Comparison of ENCODE assay signal across 13 cellular contexts in the genomic region with DNA sequence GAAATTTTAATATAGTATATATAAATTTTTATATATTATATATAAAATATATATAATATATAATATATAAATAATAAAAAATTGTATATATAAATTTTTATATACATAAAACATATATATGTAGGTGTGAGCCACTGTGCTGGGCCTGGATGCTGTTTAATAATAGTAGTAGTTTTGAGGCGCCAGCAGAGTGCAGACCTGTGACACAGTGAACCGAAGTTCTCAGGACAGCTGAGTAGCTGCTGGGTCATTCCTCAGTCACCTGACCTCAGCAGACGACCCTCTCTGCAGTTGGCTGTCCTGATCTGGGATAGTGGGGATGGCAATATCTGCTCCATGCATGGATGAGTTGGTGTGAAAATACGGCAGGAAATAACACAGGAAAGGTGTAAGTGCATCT. TPM values are rescaled to one million over a fixed set of nuclear protein-coding genes. Genes with fewer than 3 reads are reported as not detected.
DNase-seq lines count a peak whose midpoint lies in the region; ATAC-seq and TF ChIP-seq lines count a peak whose summit lies in the region.
"Had no signal": no experiment of that assay in that cellular context is flagged by ENCODE, and none has a peak within 500 bp of the region (broad histone marks: within the 10 kb centered on the region; RNA-seq: fewer than 3 reads in every experiment).

No MANE protein-coding gene starts in this region.

- no peak for ATAC-seq in activated CD8-positive, alpha-beta T cell treated with anti-CD3 and anti-CD28 coated beads for 36 hours
- no peak for ATAC-seq in activated CD8-positive, alpha-beta T cell treated with anti-CD3 and anti-CD28 coated beads, Interleukin-2, amount 10 ng/mL, durations not matched to agents 7 days and 5 days
- no peak for ATAC-seq in GM19463 (IDR thresholded peaks at IDR 0.05; ENCODE audit: unreplicated experiment)
- ATAC-seq in stimulated activated memory B cell treated with anti-CD40 and anti-IgM and Interleukin-4, amounts not matched to agents 10 μg/mL and 1 μg/mL and 100 μg/mL, for 72 hours: no peak
- ATAC-seq: naive thymus-derived CD8-positive, alpha-beta T cell had no signal

- no peak overlapping the region for H3K4me3 Mint-ChIP-seq in activated CD8-positive, alpha-beta T cell treated with anti-CD3 and anti-CD28 coated beads for 36 hours
- no peak overlapping the region for H3K4me3 Mint-ChIP-seq in activated CD8-positive, alpha-beta T cell treated with anti-CD3 and anti-CD28 coated beads, Interleukin-2, amount 10 ng/mL, durations not matched to agents 7 days and 5 days
- H3K4me3 Mint-ChIP-seq in stimulated activated memory B cell treated with anti-CD40 and anti-IgM and Interleukin-4, amounts not matched to agents 10 μg/mL and 1 μg/mL and 100 μg/mL, for 72 hours: no peak overlapping the region
- H3K4me3 Mint-ChIP-seq: activated naive CD8-positive, alpha-beta T cell had no signal

- POLR2A ChIA-PET in activated CD8-positive, alpha-beta T cell treated with anti-CD3 and anti-CD28 coated beads for 36 hours (lab: Charles Lee): no interaction called here
- POLR2A ChIA-PET in activated CD8-positive, alpha-beta T cell treated with anti-CD3 and anti-CD28 coated beads, Interleukin-2, amount 10 ng/mL, durations not matched to agents 7 days and 5 days (lab: Charles Lee): no interaction called here

- peak; percentile 8 for DNase-seq in activated CD8-positive, alpha-beta T cell treated with anti-CD3 and anti-CD28 coated beads for 36 hours
- no peak for DNase-seq in activated CD8-positive, alpha-beta T cell treated with anti-CD3 and anti-CD28 coated beads, Interleukin-2, amount 10 ng/mL, durations not matched to agents 7 days and 5 days
- DNase-seq in OCI-M1 (lab: John Stamatoyannopoulos, UW) (peak; percentile 49), glomerular visceral epithelial cell (ENCODE audit: extremely low spot score) (peak; percentile 61), DMS114 treated with DMSO at 0.1 percent for 48 hours (lab: John Stamatoyannopoulos, UW; ENCODE audit: unreplicated experiment) (no peak)
- no peak for DNase-seq in activated CD8-positive, alpha-beta memory T cell treated with anti-CD3 and anti-CD28 coated beads for 24 hours
- DNase-seq: naive thymus-derived CD8-positive, alpha-beta T cell; small intestine; upper lobe of right lung had no signal

- H3K27me3 Mint-ChIP-seq in activated CD8-positive, alpha-beta T cell treated with anti-CD3 and anti-CD28 coated beads for 36 hours: peaks cover 4% of the 10 kb centered on the region
- peaks cover 28% of the 10 kb centered on the region for H3K27me3 Mint-ChIP-seq in activated CD8-positive, alpha-beta T cell treated with anti-CD3 and anti-CD28 coated beads, Interleukin-2, amount 10 ng/mL, durations not matched to agents 7 days and 5 days (ENCODE audit: low read depth)
- H3K27me3 Mint-ChIP-seq in stimulated activated memory B cell treated with anti-CD40 and anti-IgM and Interleukin-4, amounts not matched to agents 10 μg/mL and 1 μg/mL and 100 μg/mL, for 72 hours: peaks cover 11% of the 10 kb centered on the region
- H3K27me3 Mint-ChIP-seq: activated naive CD8-positive, alpha-beta T cell had no signal

- H3K36me3 Mint-ChIP-seq in activated CD8-positive, alpha-beta T cell treated with anti-CD3 and anti-CD28 coated beads for 36 hours (ENCODE audit: low read depth): peaks cover 3% of the 10 kb centered on the region
- H3K36me3 Mint-ChIP-seq in activated CD8-positive, alpha-beta T cell treated with anti-CD3 and anti-CD28 coated beads, Interleukin-2, amount 10 ng/mL, durations not matched to agents 7 days and 5 days (ENCODE audit: low read depth): peaks cover 9% of the 10 kb centered on the region
- H3K36me3 Mint-ChIP-seq in stimulated activated memory B cell treated with anti-CD40 and anti-IgM and Interleukin-4, amounts not matched to agents 10 μg/mL and 1 μg/mL and 100 μg/mL, for 72 hours: no peaks in the 10 kb centered on the region
- H3K36me3 Mint-ChIP-seq: activated naive CD8-positive, alpha-beta T cell; naive thymus-derived CD8-positive, alpha-beta T cell had no signal

- no peak overlapping the region for H3K27ac Mint-ChIP-seq in activated CD8-positive, alpha-beta T cell treated with anti-CD3 and anti-CD28 coated beads for 36 hours
- H3K27ac Mint-ChIP-seq in activated CD8-positive, alpha-beta T cell treated with anti-CD3 and anti-CD28 coated beads, Interleukin-2, amount 10 ng/mL, durations not matched to agents 7 days and 5 days: no peak overlapping the region
- H3K27ac Mint-ChIP-seq in stimulated activated memory B cell treated with anti-CD40 and anti-IgM and Interleukin-4, amounts not matched to agents 10 μg/mL and 1 μg/mL and 100 μg/mL, for 72 hours: no peak overlapping the region
- H3K27ac Mint-ChIP-seq: activated naive CD8-positive, alpha-beta T cell; naive thymus-derived CD8-positive, alpha-beta T cell had no signal

- no peaks in the 10 kb centered on the region for H3K9me3 Mint-ChIP-seq in activated CD8-positive, alpha-beta T cell treated with anti-CD3 and anti-CD28 coated beads for 36 hours
- no peaks in the 10 kb centered on the region for H3K9me3 Mint-ChIP-seq in activated CD8-positive, alpha-beta T cell treated with anti-CD3 and anti-CD28 coated beads, Interleukin-2, amount 10 ng/mL, durations not matched to agents 7 days and 5 days (ENCODE audit: insufficient read depth)
- H3K9me3 Mint-ChIP-seq in stimulated activated memory B cell treated with anti-CD40 and anti-IgM and Interleukin-4, amounts not matched to agents 10 μg/mL and 1 μg/mL and 100 μg/mL, for 72 hours: peaks cover 3% of the 10 kb centered on the region
- H3K9me3 Mint-ChIP-seq: naive thymus-derived CD8-positive, alpha-beta T cell had no signal

- H3K4me1 Mint-ChIP-seq in activated CD8-positive, alpha-beta T cell treated with anti-CD3 and anti-CD28 coated beads for 36 hours (ENCODE audit: low read depth): peaks cover 14% of the 10 kb centered on the region
- peaks cover 12% of the 10 kb centered on the region for H3K4me1 Mint-ChIP-seq in activated CD8-positive, alpha-beta T cell treated with anti-CD3 and anti-CD28 coated beads, Interleukin-2, amount 10 ng/mL, durations not matched to agents 7 days and 5 days (ENCODE audit: low read depth)
- peaks cover 15% of the 10 kb centered on the region for H3K4me1 Mint-ChIP-seq in stimulated activated memory B cell treated with anti-CD40 and anti-IgM and Interleukin-4, amounts not matched to agents 10 μg/mL and 1 μg/mL and 100 μg/mL, for 72 hours

- intact Hi-C loops in activated CD8-positive, alpha-beta T cell treated with anti-CD3 and anti-CD28 coated beads for 36 hours (cut with micrococcal nuclease): no loop called here

- no peak for TF ChIP-seq CTCF in activated CD8-positive, alpha-beta T cell treated with anti-CD3 and anti-CD28 coated beads for 36 hours (IDR thresholded peaks at IDR 0.05)

- CTCF ChIA-PET in activated CD8-positive, alpha-beta T cell treated with anti-CD3 and anti-CD28 coated beads for 36 hours (lab: Charles Lee): interaction anchor here (1.4 kb wide), 1 partner anchor 331 kb away, joined by 8 read pairs; no protein-coding TSS in a partner anchor
- CTCF ChIA-PET in activated CD8-positive, alpha-beta T cell treated with anti-CD3 and anti-CD28 coated beads, Interleukin-2, amount 10 ng/mL, durations not matched to agents 7 days and 5 days (lab: Charles Lee): interaction anchor here (0.9 to 1.0 kb wide), 3 partner anchors 335 to 645 kb away, joined by 3 to 4 read pairs (median 3); no protein-coding TSS in a partner anchor

RNA-seq across cellular contexts. Expression of a gene that starts 3.3 kb away (rescaled TPM):
- total RNA-seq in activated CD8-positive, alpha-beta T cell treated with anti-CD3 and anti-CD28 coated beads for 36 hours: 1 to 10 TPM; 5.9 to 6.8 TPM
- total RNA-seq in activated CD8-positive, alpha-beta T cell treated with anti-CD3 and anti-CD28 coated beads, Interleukin-2, amount 10 ng/mL, durations not matched to agents 7 days and 5 days: 10 to 100 TPM; 17.1 to 19.3 TPM

RNA-seq across cellular contexts. Expression of a gene that starts 58.8 kb away (rescaled TPM):
- total RNA-seq in activated CD8-positive, alpha-beta T cell treated with anti-CD3 and anti-CD28 coated beads for 36 hours: not detected
- not detected for total RNA-seq in activated CD8-positive, alpha-beta T cell treated with anti-CD3 and anti-CD28 coated beads, Interleukin-2, amount 10 ng/mL, durations not matched to agents 7 days and 5 days
- total RNA-seq: G401; naive thymus-derived CD8-positive, alpha-beta T cell had no signal

Comparison
In these comparisons a context has a peak if more than half of its experiments do, and no peak if none do; other contexts are left out.
1. DNase-seq: peak in activated CD8-positive, alpha-beta T cell treated with anti-CD3 and anti-CD28 coated beads for 36 hours (single experiment), OCI-M1 (single experiment) and glomerular visceral epithelial cell (single experiment); none in activated CD8-positive, alpha-beta T cell treated with anti-CD3 and anti-CD28 coated beads, Interleukin-2, amount 10 ng/mL, durations not matched to agents 7 days and 5 days (single experiment), DMS114 treated with DMSO at 0.1 percent for 48 hours (single experiment) and activated CD8-positive, alpha-beta memory T cell treated with anti-CD3 and anti-CD28 coated beads for 24 hours (single experiment).